In the genomic region with DNA sequence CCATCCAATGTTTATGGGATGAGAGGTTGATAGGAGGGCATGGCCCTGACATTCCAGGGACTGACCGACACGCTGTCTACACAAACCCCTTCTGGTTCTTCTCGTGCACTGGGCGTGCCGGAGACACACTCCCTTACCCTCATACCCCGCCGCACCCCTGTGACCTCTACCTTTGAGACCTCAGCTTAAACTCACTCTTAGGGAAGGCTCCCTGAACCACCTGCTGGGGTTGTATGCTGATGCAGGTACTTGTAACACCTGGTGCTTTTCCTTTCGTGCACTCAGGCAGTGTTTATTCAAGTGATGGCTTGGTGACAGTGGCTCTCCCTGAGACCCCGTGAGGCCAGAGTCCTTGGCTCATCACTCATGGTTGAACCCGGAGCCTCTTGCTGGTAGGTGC, we compare ENCODE assay signal across 13 cellular contexts.
"Had no signal": no experiment of that assay in that cellular context is flagged by ENCODE, and none has a peak within 500 bp of the region (broad histone marks: within the 10 kb centered on the region; RNA-seq: fewer than 3 reads in every experiment).

No MANE protein-coding gene starts in this region.

- H3K4me1 ChIP-seq: ascending aorta, esophagus muscularis mucosa had no signal

- DNase-seq: activated CD8-positive, alpha-beta memory T cell treated with anti-CD3 and anti-CD28 coated beads, Interleukin-2, amount 50 U/mL, for 48 hours; activated CD8-positive, alpha-beta T cell treated with anti-CD3 and anti-CD28 coated beads for 36 hours; activated naive CD4-positive, alpha-beta T cell; activated naive CD8-positive, alpha-beta T cell treated with anti-CD3 and anti-CD28 coated beads, Interleukin-2, amount 50 U/mL, for 24 hours; dorsolateral prefrontal cortex; left lung; stimulated activated CD4-positive, alpha-beta T cell treated with anti-CD3 and anti-CD28 coated beads, Interleukin-2, amount 100 ng/mL, for 48 hours; stimulated activated naive CD4-positive, alpha-beta T cell treated with Interleukin-2 at 50 U/mL for 16 hours; upper lobe of left lung had no signal

- H3K27me3 Mint-ChIP-seq: activated CD8-positive, alpha-beta T cell treated with anti-CD3 and anti-CD28 coated beads for 36 hours; activated naive CD8-positive, alpha-beta T cell treated with anti-CD3 and anti-CD28 coated beads, Interleukin-2, amount 50 U/mL, for 24 hours had no signal

- H3K9me3 ChIP-seq: ascending aorta, esophagus muscularis mucosa, left lung, upper lobe of left lung had no signal

- H3K27ac Mint-ChIP-seq: activated CD8-positive, alpha-beta T cell treated with anti-CD3 and anti-CD28 coated beads for 36 hours; activated naive CD8-positive, alpha-beta T cell treated with anti-CD3 and anti-CD28 coated beads, Interleukin-2, amount 50 U/mL, for 24 hours; activated T-helper 1 cell treated with anti-CD3 and anti-CD28 coated beads, Interleukin-12 subunit alpha, Interleukin-12 subunit beta, Interleukin-2, Interleukin-4 antibody, amounts not matched to agents 30 ng/mL and 10 ng/mL and 1 ng/mL, durations not matched to agents 14 hours and 24 hours and 36 hours had no signal

- H3K4me1 Mint-ChIP-seq: activated naive CD8-positive, alpha-beta T cell treated with anti-CD3 and anti-CD28 coated beads, Interleukin-2, amount 50 U/mL, for 24 hours; neural crest cell had no signal

- H3K4me3 ChIP-seq: ascending aorta, dorsolateral prefrontal cortex, esophagus muscularis mucosa, left lung, upper lobe of left lung had no signal

- ATAC-seq: activated CD8-positive, alpha-beta T cell treated with anti-CD3 and anti-CD28 coated beads for 36 hours; activated naive CD8-positive, alpha-beta T cell treated with anti-CD3 and anti-CD28 coated beads, Interleukin-2, amount 50 U/mL, for 24 hours; left lung had no signal

- H3K4me3 Mint-ChIP-seq: activated CD8-positive, alpha-beta T cell treated with anti-CD3 and anti-CD28 coated beads for 36 hours; activated naive CD8-positive, alpha-beta T cell treated with anti-CD3 and anti-CD28 coated beads, Interleukin-2, amount 50 U/mL, for 24 hours; activated T-helper 1 cell treated with anti-CD3 and anti-CD28 coated beads, Interleukin-12 subunit alpha, Interleukin-12 subunit beta, Interleukin-2, Interleukin-4 antibody, amounts not matched to agents 30 ng/mL and 10 ng/mL and 1 ng/mL, durations not matched to agents 14 hours and 24 hours and 36 hours; neural crest cell had no signal

- H3K27ac ChIP-seq: ascending aorta, dorsolateral prefrontal cortex, esophagus muscularis mucosa, left lung, upper lobe of left lung had no signal

- H3K9me3 Mint-ChIP-seq: activated CD8-positive, alpha-beta T cell treated with anti-CD3 and anti-CD28 coated beads for 36 hours; activated naive CD8-positive, alpha-beta T cell treated with anti-CD3 and anti-CD28 coated beads, Interleukin-2, amount 50 U/mL, for 24 hours; activated T-helper 1 cell treated with anti-CD3 and anti-CD28 coated beads, Interleukin-12 subunit alpha, Interleukin-12 subunit beta, Interleukin-2, Interleukin-4 antibody, amounts not matched to agents 30 ng/mL and 10 ng/mL and 1 ng/mL, durations not matched to agents 14 hours and 24 hours and 36 hours; neural crest cell had no signal
